ENCODE assay signal across 21 cellular contexts in the genomic region with DNA sequence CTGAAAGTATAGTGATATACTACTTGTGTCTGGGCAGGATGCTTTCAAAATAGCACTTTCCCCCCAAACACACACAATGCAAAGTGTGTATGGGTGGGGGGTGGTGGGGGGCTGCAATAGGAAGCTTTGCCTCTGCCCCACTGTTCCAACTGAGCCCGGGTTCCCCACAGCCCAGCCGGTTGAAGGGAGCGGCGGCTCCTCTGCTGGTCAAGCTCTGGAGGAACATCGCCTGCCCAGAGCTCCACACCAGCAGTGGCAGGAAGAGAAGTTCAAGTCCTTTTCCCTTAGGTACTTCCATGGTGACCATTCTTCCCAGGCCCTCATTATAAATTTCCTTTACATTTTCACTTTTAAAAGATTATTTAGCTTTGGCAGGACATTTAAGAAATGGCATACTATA.
A peak's percentile ranks its signal among the peaks of the same experiment; 100 is the strongest.
DNase-seq lines count a peak whose midpoint lies in the region; ATAC-seq and TF ChIP-seq lines count a peak whose summit lies in the region.
"Had no signal": no experiment of that assay in that cellular context is flagged by ENCODE, and none has a peak within 500 bp of the region (broad histone marks: within the 10 kb centered on the region; RNA-seq: fewer than 3 reads in every experiment).

No MANE protein-coding gene starts in this region.

- H3K4me3 ChIP-seq in gastroesophageal sphincter, result no peak overlapping the region
- H3K4me3 ChIP-seq: adrenal gland, BLaER1, cardiac muscle cell, left ventricle myocardium inferior, SJSA1, tibial nerve had no signal

- no CpG with 5 or more reads among the region's 5 CpGs for WGBS in gastroesophageal sphincter (ENCODE audit: low coverage in 1 of 2), 2 donors

- peaks cover 66% of the 10 kb centered on the region for H3K4me1 Mint-ChIP-seq in stimulated activated memory B cell treated with anti-CD40 and anti-IgM and Interleukin-4, amounts not matched to agents 10 μg/mL and 1 μg/mL and 100 μg/mL, for 72 hours

- H3K27ac Mint-ChIP-seq in stimulated activated memory B cell treated with anti-CD40 and anti-IgM and Interleukin-4, amounts not matched to agents 10 μg/mL and 1 μg/mL and 100 μg/mL, for 72 hours, result peak overlapping the region; percentile 37
- H3K27ac Mint-ChIP-seq: HFFc6 had no signal

- no peak for TF ChIP-seq CTCF in gastroesophageal sphincter (IDR thresholded peaks at IDR 0.05)

- H3K9me3 ChIP-seq in gastroesophageal sphincter, result no peaks in the 10 kb centered on the region
- H3K9me3 ChIP-seq: adrenal gland, BLaER1, left ventricle myocardium inferior, SJSA1, tibial nerve had no signal

- H3K36me3 Mint-ChIP-seq in stimulated activated memory B cell treated with anti-CD40 and anti-IgM and Interleukin-4, amounts not matched to agents 10 μg/mL and 1 μg/mL and 100 μg/mL, for 72 hours, result peaks cover 13% of the 10 kb centered on the region

- TF ChIP-seq POLR2A in gastroesophageal sphincter (IDR thresholded peaks at IDR 0.05), result no peak

- H3K4me3 Mint-ChIP-seq in stimulated activated memory B cell treated with anti-CD40 and anti-IgM and Interleukin-4, amounts not matched to agents 10 μg/mL and 1 μg/mL and 100 μg/mL, for 72 hours, result no peak overlapping the region
- H3K4me3 Mint-ChIP-seq: HFFc6 had no signal

- no peak for TF ChIP-seq EP300 in gastroesophageal sphincter (IDR thresholded peaks at IDR 0.05)

- no peaks in the 10 kb centered on the region for H3K9me3 Mint-ChIP-seq in stimulated activated memory B cell treated with anti-CD40 and anti-IgM and Interleukin-4, amounts not matched to agents 10 μg/mL and 1 μg/mL and 100 μg/mL, for 72 hours
- H3K9me3 Mint-ChIP-seq: HFFc6 had no signal

- peak overlapping the region in 3 of 4 donors; percentile 92 to 93 (median 93) for H3K27ac ChIP-seq in gastroesophageal sphincter
- H3K27ac ChIP-seq: 22Rv1, adrenal gland, BLaER1, cardiac muscle cell, SJSA1, tibial nerve had no signal

- DNase-seq in DMS53 (lab: John Stamatoyannopoulos, UW) (peak; percentile 19), DMS53 treated with DMSO at 0.1 percent for 48 hours (lab: John Stamatoyannopoulos, UW; ENCODE audit: unreplicated experiment) (no peak), AG20443 (ENCODE audit: low spot score) (no peak)
- no peak for DNase-seq in activated effector memory CD4-positive, alpha-beta T cell treated with anti-CD3 and anti-CD28 coated beads, Interleukin-2, amount 50 U/mL, for 16 hours
- DNase-seq: adrenal gland, GF-D8, HFFc6, KG1, left ventricle myocardium inferior, NCI-H1930, T-helper 9 cell had no signal

- peaks cover 22 to 100% (median 50%) of the 10 kb centered on the region in 3 donors for H3K4me1 ChIP-seq in gastroesophageal sphincter
- H3K4me1 ChIP-seq: SJSA1 had no signal

- no peaks in the 10 kb centered on the region for H3K27me3 ChIP-seq in gastroesophageal sphincter
- H3K27me3 ChIP-seq: adrenal gland, BLaER1, cardiac muscle cell, SJSA1, tibial nerve had no signal

- no peaks in the 10 kb centered on the region for H3K27me3 Mint-ChIP-seq in stimulated activated memory B cell treated with anti-CD40 and anti-IgM and Interleukin-4, amounts not matched to agents 10 μg/mL and 1 μg/mL and 100 μg/mL, for 72 hours

- no peaks in the 10 kb centered on the region for H3K36me3 ChIP-seq in gastroesophageal sphincter
- H3K36me3 ChIP-seq: cardiac muscle cell, left ventricle myocardium inferior, tibial nerve had no signal

- ATAC-seq in SK-N-SH treated with all-trans-retinoic acid at 6 μM for 48 hours (peak; percentile 42; the same call in 1 of the 3 replicates), gastroesophageal sphincter (no peak), GM21723 (IDR thresholded peaks at IDR 0.05; ENCODE audit: unreplicated experiment) (no peak)
- no peak for ATAC-seq in stimulated activated memory B cell treated with anti-CD40 and anti-IgM and Interleukin-4, amounts not matched to agents 10 μg/mL and 1 μg/mL and 100 μg/mL, for 72 hours
- ATAC-seq: esophagus mucosa had no signal

TF ChIP-seq in SK-N-SH treated with all-trans-retinoic acid at 6 μM for 48 hours, 23 proteins besides CTCF, POLR2A, EP300 and RAD21:
- TF ChIP-seq ARNTL (CRISPR knock-in tag; IDR thresholded peaks at IDR 0.05; ENCODE audit: borderline replicate concordance, low read depth) (no peak), ESRRG (CRISPR knock-in tag; IDR thresholded peaks at IDR 0.05) (no peak), RARB (CRISPR knock-in tag; IDR thresholded peaks at IDR 0.05) (no peak), ZFP30 (CRISPR knock-in tag; IDR thresholded peaks at IDR 0.05) (no peak), ZNF8 (CRISPR knock-in tag; IDR thresholded peaks at IDR 0.05) (no peak), SNAI2 (CRISPR knock-in tag; IDR thresholded peaks at IDR 0.05) (no peak), ZC3H10 (CRISPR knock-in tag; IDR thresholded peaks at IDR 0.05) (no peak), ZFP3 (CRISPR knock-in tag; IDR thresholded peaks at IDR 0.05) (no peak)
- TF ChIP-seq, protein P1, sequence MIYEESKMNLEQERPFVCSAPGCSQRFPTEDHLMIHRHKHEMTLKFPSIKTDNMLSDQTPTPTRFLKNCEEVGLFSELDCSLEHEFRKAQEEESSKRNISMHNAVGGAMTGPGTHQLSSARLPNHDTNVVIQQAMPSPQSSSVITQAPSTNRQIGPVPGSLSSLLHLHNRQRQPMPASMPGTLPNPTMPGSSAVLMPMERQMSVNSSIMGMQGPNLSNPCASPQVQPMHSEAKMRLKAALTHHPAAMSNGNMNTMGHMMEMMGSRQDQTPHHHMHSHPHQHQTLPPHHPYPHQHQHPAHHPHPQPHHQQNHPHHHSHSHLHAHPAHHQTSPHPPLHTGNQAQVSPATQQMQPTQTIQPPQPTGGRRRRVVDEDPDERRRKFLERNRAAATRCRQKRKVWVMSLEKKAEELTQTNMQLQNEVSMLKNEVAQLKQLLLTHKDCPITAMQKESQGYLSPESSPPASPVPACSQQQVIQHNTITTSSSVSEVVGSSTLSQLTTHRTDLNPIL (CRISPR knock-in tag; IDR thresholded peaks at IDR 0.05; ENCODE audit: low read depth), result no peak
- TF ChIP-seq, protein P2, sequence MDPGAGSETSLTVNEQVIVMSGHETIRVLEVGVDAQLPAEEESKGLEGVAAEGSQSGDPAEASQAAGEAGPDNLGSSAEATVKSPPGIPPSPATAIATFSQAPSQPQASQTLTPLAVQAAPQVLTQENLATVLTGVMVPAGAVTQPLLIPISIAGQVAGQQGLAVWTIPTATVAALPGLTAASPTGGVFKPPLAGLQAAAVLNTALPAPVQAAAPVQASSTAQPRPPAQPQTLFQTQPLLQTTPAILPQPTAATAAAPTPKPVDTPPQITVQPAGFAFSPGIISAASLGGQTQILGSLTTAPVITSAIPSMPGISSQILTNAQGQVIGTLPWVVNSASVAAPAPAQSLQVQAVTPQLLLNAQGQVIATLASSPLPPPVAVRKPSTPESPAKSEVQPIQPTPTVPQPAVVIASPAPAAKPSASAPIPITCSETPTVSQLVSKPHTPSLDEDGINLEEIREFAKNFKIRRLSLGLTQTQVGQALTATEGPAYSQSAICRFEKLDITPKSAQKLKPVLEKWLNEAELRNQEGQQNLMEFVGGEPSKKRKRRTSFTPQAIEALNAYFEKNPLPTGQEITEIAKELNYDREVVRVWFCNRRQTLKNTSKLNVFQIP (CRISPR knock-in tag; IDR thresholded peaks at IDR 0.05; ENCODE audit: borderline replicate concordance, low read depth), result no peak
- TF ChIP-seq, protein P3, sequence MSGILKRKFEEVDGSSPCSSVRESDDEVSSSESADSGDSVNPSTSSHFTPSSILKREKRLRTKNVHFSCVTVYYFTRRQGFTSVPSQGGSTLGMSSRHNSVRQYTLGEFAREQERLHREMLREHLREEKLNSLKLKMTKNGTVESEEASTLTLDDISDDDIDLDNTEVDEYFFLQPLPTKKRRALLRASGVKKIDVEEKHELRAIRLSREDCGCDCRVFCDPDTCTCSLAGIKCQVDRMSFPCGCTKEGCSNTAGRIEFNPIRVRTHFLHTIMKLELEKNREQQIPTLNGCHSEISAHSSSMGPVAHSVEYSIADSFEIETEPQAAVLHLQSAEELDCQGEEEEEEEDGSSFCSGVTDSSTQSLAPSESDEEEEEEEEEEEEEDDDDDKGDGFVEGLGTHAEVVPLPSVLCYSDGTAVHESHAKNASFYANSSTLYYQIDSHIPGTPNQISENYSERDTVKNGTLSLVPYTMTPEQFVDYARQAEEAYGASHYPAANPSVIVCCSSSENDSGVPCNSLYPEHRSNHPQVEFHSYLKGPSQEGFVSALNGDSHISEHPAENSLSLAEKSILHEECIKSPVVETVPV (CRISPR knock-in tag; IDR thresholded peaks at IDR 0.05), result no peak
